Comparison of ENCODE assay signal across 8 cellular contexts in the genomic region with DNA sequence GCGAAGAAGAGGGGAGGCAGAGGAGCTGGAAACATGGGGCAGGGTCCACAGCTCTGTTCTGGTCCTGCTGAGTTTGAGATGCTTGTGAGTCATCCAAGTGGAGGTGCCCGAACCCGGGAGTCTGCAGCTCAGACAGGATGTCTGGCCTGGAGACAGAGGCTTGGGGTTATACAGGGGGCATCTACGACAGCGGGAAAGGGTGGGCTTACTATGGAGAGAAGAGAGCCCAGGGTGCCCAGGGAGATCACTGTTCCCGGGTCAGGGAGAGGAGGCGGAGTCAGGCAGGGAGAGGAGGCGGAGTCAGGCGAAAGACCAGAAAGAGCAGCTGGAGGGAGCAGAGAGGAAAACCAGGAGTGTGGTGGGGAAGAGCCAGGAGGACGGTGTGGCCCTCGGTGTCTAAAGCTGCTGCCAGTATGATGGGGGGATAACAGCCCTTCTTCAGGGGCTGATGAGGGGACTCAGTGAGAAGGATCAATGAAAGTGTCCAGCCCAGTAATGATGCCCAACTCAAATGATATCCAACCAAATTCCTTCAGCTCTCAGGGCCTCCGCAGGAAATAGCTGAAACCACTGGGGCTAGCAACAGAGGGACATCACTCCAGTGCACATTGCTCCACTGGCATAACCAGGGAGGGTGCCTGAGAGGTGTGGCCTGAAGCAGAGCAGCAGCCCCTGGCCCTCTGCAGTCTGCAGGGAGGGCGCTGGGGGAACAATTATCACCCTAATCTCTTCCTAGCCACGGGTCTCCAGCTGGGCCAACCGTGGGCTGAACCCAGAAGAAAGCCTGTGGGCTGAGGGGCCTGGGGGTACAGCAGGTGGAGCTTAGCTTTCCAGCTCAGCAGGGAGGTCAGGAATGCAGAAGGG. TPM values are rescaled to one million over a fixed set of nuclear protein-coding genes. Genes with fewer than 3 reads are reported as not detected.
DNase-seq lines count a peak whose midpoint lies in the region; ATAC-seq, FAIRE-seq and TF ChIP-seq lines count a peak whose summit lies in the region.

No MANE protein-coding gene starts in this region.

- H3F3A ChIP-seq in PC-3 (ENCODE audit: low read length, unreplicated experiment), result peaks cover 12% of the 10 kb centered on the region

- H3K27me3 ChIP-seq in PC-3 (ENCODE audit: low read length) (no peaks in the 10 kb centered on the region), H1 (replicated peaks in 1 of 4; ENCODE audit: control insufficient read depth in 3 of 4, extremely low read depth in 1 of 4, insufficient read depth in 3 of 4, low read length in 3 of 4) (peaks cover 0 to 17% (median 14%) of the 10 kb centered on the region in 4 experiments; a peak in 5 of 7 replicates), spleen (replicated peaks in 1 of 7) (peaks cover 0 to 18% (median 0%) of the 10 kb centered on the region in 7 donors)

- H3K79me2 ChIP-seq in PC-3 (ENCODE audit: low read length), result peaks cover 13% of the 10 kb centered on the region
- H3K79me2 ChIP-seq in H1 (ENCODE audit: control insufficient read depth in 1 of 2, insufficient read depth in 2 of 2, low read length in 2 of 2), result no peaks in the 10 kb centered on the region

- H2AFZ ChIP-seq in PC-3 (ENCODE audit: low read length) (peak overlapping the region; percentile 20; the same call in 1 of the 2 replicates), H1 (ENCODE audit: low read length) (peak overlapping the region; percentile 58)

- TF ChIP-seq EP300 in H1 (IDR thresholded peaks at IDR 0.05; ENCODE audit: borderline replicate concordance in 1 of 2, low read depth in 2 of 2, low read length in 2 of 2), result no peak

- H3K4me3 ChIP-seq in PC-3 (ENCODE audit: low read length) (peak overlapping the region; percentile 28; the same call in 1 of the 2 replicates), H1 (ENCODE audit: extremely low read depth in 1 of 4, insufficient read depth in 2 of 4, low read depth in 3 of 4, low read length in 4 of 4) (peak overlapping the region in 1 of 4 experiments; percentile 7; a peak in 3 of 8 replicates), spleen (no peak overlapping the region)

- peak overlapping the region in 6 of 10 donors; percentile 18 to 74 (median 32) for H3K4me3 Mint-ChIP-seq in naive thymus-derived CD8-positive, alpha-beta T cell

- peak overlapping the region; percentile 68; the same call in 1 of the 2 replicates for H2BK12ac ChIP-seq in H1 (ENCODE audit: low read depth, low read length)

- peak; percentile 56 for DNase-seq in PC-3
- peak in 1 of 2 experiments; percentile 83 for DNase-seq in H1 (ENCODE audit: low read depth in 1 of 2, low spot score in 2 of 2)
- DNase-seq in naive thymus-derived CD8-positive, alpha-beta T cell, result no peak
- DNase-seq in activated CD8-positive, alpha-beta memory T cell treated with anti-CD3 and anti-CD28 coated beads for 24 hours, result no peak
- no peak for DNase-seq in activated CD4-positive, CD25-positive, alpha-beta regulatory T cell treated with anti-CD3 and anti-CD28 coated beads, Interleukin-2, amount 50 U/mL, for 72 hours
- no peak for DNase-seq in spleen

- H3K4me1 ChIP-seq in ES-I3 (ENCODE audit: insufficient read depth, low read length) (peaks cover 32% of the 10 kb centered on the region), PC-3 (ENCODE audit: insufficient read depth, low read length) (peaks cover 52% of the 10 kb centered on the region), H1 (replicated peaks in 1 of 4; ENCODE audit: control insufficient read depth in 3 of 4, insufficient read depth in 4 of 4, low read length in 3 of 4) (peaks cover 0 to 31% (median 23%) of the 10 kb centered on the region in 4 experiments; a peak in 6 of 7 replicates), spleen (peaks cover 29 to 77% (median 59%) of the 10 kb centered on the region in 6 donors)

- TF ChIP-seq POLR2A in H1 (IDR thresholded peaks at IDR 0.05; ENCODE audit: control extremely low read depth in 1 of 2, low read depth in 2 of 2, low read length in 2 of 2) (0 out of 3 replicates have a peak, but pooled peaks of 1 of the 2 experiments have one; percentile 29), spleen (IDR thresholded peaks at IDR 0.05) (no peak)

- H4K91ac ChIP-seq in H1 (replicated peaks; ENCODE audit: insufficient read length, low read length), result peak overlapping the region; percentile 87

- no peak overlapping the region; the same call in 1 of the 2 replicates for H4K8ac ChIP-seq in H1 (ENCODE audit: extremely low read depth, insufficient read depth, low read length)

- no peaks in the 10 kb centered on the region for H3K9me3 ChIP-seq in ES-I3 (ENCODE audit: control insufficient read depth, insufficient read depth, low read length)
- H3K9me3 ChIP-seq in PC-3 (ENCODE audit: low read length), result no peaks in the 10 kb centered on the region
- no peaks in the 10 kb centered on the region for H3K9me3 ChIP-seq in H1 (ENCODE audit: insufficient read depth in 2 of 2, low read depth in 1 of 2, low read length in 1 of 2)
- H3K9me3 ChIP-seq in spleen, result no peaks in the 10 kb centered on the region

- peak overlapping the region; percentile 19 for H3K4ac ChIP-seq in H1 (replicated peaks; ENCODE audit: insufficient read length, low read depth, low read length)

- peak overlapping the region; percentile 79 for H3K56ac ChIP-seq in H1 (replicated peaks; ENCODE audit: insufficient read length, low read depth, low read length)

- H3K9me2 ChIP-seq in PC-3 (replicated peaks; ENCODE audit: low read length), result no peaks in the 10 kb centered on the region

- H3K4me2 ChIP-seq in PC-3 (ENCODE audit: low read length) (peak overlapping the region; percentile 81), H1 (ENCODE audit: insufficient read depth in 1 of 2, low read depth in 2 of 2, low read length in 2 of 2) (peak overlapping the region; percentile 53 to 83)

- 0 out of 2 replicates have a peak overlapping the region, but pooled peaks have one; percentile 72 for H2BK20ac ChIP-seq in H1 (ENCODE audit: low read length)

- H3K9me3 Mint-ChIP-seq in naive thymus-derived CD8-positive, alpha-beta T cell, result no peaks in the 10 kb centered on the region

- no peak for TF ChIP-seq RAD21 in H1 (IDR thresholded peaks at IDR 0.05 in 1 of 2, conservative IDR thresholded peaks at IDR 0.05 in 1 of 2; ENCODE audit: low read depth in 2 of 2, low read length in 2 of 2)

- no peak overlapping the region for H3K23ac ChIP-seq in H1 (ENCODE audit: insufficient read length)

- no peaks in the 10 kb centered on the region for H3K79me1 ChIP-seq in H1 (ENCODE audit: low read depth, low read length)

- intact Hi-C loops in PC-3 (cut with micrococcal nuclease) (loop anchor here (1.0 kb wide), 1 partner anchor 10 kb away; the partner anchor contains the start of gene ZNRD2), spleen (cut with DNase I; ENCODE audit: low total_unique reads) (no loop called here)

- ATAC-seq in PC-3 (peak; percentile 3; the same call in 1 of the 2 replicates), GM21367 (IDR thresholded peaks at IDR 0.05; ENCODE audit: unreplicated experiment) (no peak)
- ATAC-seq in naive thymus-derived CD8-positive, alpha-beta T cell, result no peak

- CTCF ChIA-PET in PC-3 (lab: Charles Lee) (interaction anchor here (1.0 to 1.7 kb wide), 5 partner anchors 9 to 36 kb away, joined by 3 to 12 read pairs (median 6); partner anchors contain the start of genes FAM89B, SCYL1 and ZNRD2), H1 (lab: Charles Lee; ENCODE audit: partially characterized antibody) (interaction anchor here (0.5 to 16.3 kb wide), 13 partner anchors 8 to 449 kb away, joined by 3 to 284 read pairs (median 3); partner anchors contain the start of genes FAM89B and ZNRD2)

- WGBS in H1 (ENCODE audit: extremely low coverage in 1 of 2, insufficient coverage in 1 of 2, insufficient read length in 1 of 2, insufficient replicate concordance in 2 of 2, low coverage in 1 of 2, low lambda C conversion rate in 2 of 2, missing lambda C conversion rate in 1 of 2), 2 experiments, result 29% methylated on average over 15 of the region's 15 CpGs; no CpG with 5 or more reads in 1 of the 2 experiments
- WGBS in spleen, 5 donors, result 52 to 55% (median 55%) methylated on average over 15 of the region's 15 CpGs

- no peak for FAIRE-seq in H1 (lab: Jason Lieb, UNC)

- peaks cover 4% of the 10 kb centered on the region; the same call in 1 of the 2 replicates for H3K23me2 ChIP-seq in H1 (ENCODE audit: low read depth, low read length)

- peak overlapping the region; percentile 91 for H3K27ac ChIP-seq in PC-3 (ENCODE audit: low read length)
- H3K27ac ChIP-seq in H1 (ENCODE audit: low read depth, low read length), result no peak overlapping the region
- H3K27ac ChIP-seq in spleen, result peak overlapping the region in 4 of 8 donors; percentile 1 to 91 (median 88)

- peak overlapping the region; percentile 81 for H2BK15ac ChIP-seq in H1 (ENCODE audit: low read length)

- H4K20me1 ChIP-seq in PC-3 (ENCODE audit: low read length) (no peaks in the 10 kb centered on the region), H1 (replicated peaks in 1 of 2; ENCODE audit: control insufficient read depth in 1 of 2, insufficient read depth in 2 of 2, low read length in 2 of 2) (no peaks in the 10 kb centered on the region)

- H3K18ac ChIP-seq in H1 (ENCODE audit: extremely low read depth, low read length), result peak overlapping the region; percentile 79

- peak overlapping the region in 9 of 10 donors; percentile 44 to 92 (median 80) for H3K27ac Mint-ChIP-seq in naive thymus-derived CD8-positive, alpha-beta T cell

- H3K9ac ChIP-seq in ES-I3 (ENCODE audit: low read depth, low read length), result peak overlapping the region; percentile 3; the same call in 1 of the 2 replicates
- H3K9ac ChIP-seq in PC-3 (ENCODE audit: low read length), result peak overlapping the region; percentile 58
- peak overlapping the region in 1 of 4 experiments; percentile 39; a peak in 1 of 7 replicates for H3K9ac ChIP-seq in H1 (replicated peaks in 1 of 4; ENCODE audit: extremely low read depth in 1 of 4, low read depth in 3 of 4, low read length in 3 of 4)

- no peaks in the 10 kb centered on the region for H3K36me3 Mint-ChIP-seq in naive thymus-derived CD8-positive, alpha-beta T cell

- peaks cover 26 to 64% (median 61%) of the 10 kb centered on the region in 4 donors for H3K4me1 Mint-ChIP-seq in naive thymus-derived CD8-positive, alpha-beta T cell

- H4K5ac ChIP-seq in H1 (ENCODE audit: insufficient read length, low read depth, low read length), result peak overlapping the region; percentile 47

- BruUV-seq in PC-3 (replicated peaks; lab: Mats Ljungman, UMichigan), result no TSS peak

- peak overlapping the region; percentile 47 for H2BK120ac ChIP-seq in H1 (replicated peaks; ENCODE audit: low read depth, low read length)

- no peak overlapping the region for H3K14ac ChIP-seq in H1 (ENCODE audit: insufficient read length)

- peak overlapping the region; percentile 52; the same call in 1 of the 2 replicates for H2BK5ac ChIP-seq in H1 (ENCODE audit: low read depth, low read length)

- no peaks in the 10 kb centered on the region for H3K27me3 Mint-ChIP-seq in naive thymus-derived CD8-positive, alpha-beta T cell

- no peaks in the 10 kb centered on the region for H3K36me3 ChIP-seq in ES-I3 (ENCODE audit: insufficient read depth, low read length)
- no peaks in the 10 kb centered on the region for H3K36me3 ChIP-seq in PC-3 (ENCODE audit: low read depth, low read length)
- H3K36me3 ChIP-seq in H1 (ENCODE audit: control insufficient read depth in 2 of 4, insufficient read depth in 4 of 4, low read length in 3 of 4), result no peaks in the 10 kb centered on the region
- H3K36me3 ChIP-seq in spleen, result no peaks in the 10 kb centered on the region

- POLR2A ChIA-PET in PC-3 (lab: Charles Lee; ENCODE audit: unreplicated experiment) (no interaction called here), H1 (lab: Charles Lee; ENCODE audit: partially characterized antibody) (interaction anchor here (0.6 to 4.2 kb wide), 16 partner anchors 9 to 142 kb away, joined by 3 to 29 read pairs (median 5); partner anchors contain the start of genes FAM89B, MALAT1, PCNX3 and ZNRD2)
- POLR2A ChIA-PET in naive thymus-derived CD8-positive, alpha-beta T cell (lab: Charles Lee), result interaction anchor here (1.1 to 6.3 kb wide), 11 partner anchors 9 to 144 kb away, joined by 3 to 67 read pairs (median 5); partner anchors contain the start of genes FAM89B, MALAT1, RELA and ZNRD2

- no peak for TF ChIP-seq CTCF in PC-3 (conservative IDR thresholded peaks at IDR 0.05; ENCODE audit: low read depth, low read length)
- TF ChIP-seq CTCF in H1 (IDR thresholded peaks at IDR 0.05; ENCODE audit: control extremely low read depth in 1 of 3, insufficient read depth in 1 of 3, low read depth in 1 of 3, low read length in 3 of 3), result no peak
- TF ChIP-seq CTCF in spleen (IDR thresholded peaks at IDR 0.05 in 8 of 11, conservative IDR thresholded peaks at IDR 0.05 in 3 of 11), result no peak

- H2AK5ac ChIP-seq in H1 (ENCODE audit: low read depth, low read length), result peak overlapping the region; percentile 47

RNA-seq across cellular contexts. Expression of gene LTBP3, which starts 2.6 kb away (rescaled TPM):
- total RNA-seq in PC-3 (2014; rRNA removed) (197 and 233 TPM in 2 replicates), spleen (100 to 1,000 TPM in 2 of 7 donors, 10 to 100 TPM in 5; 81.6 to 137 (median 95.8) TPM)
- 12.8 and 15.3 TPM in 2 replicates for total RNA-seq in H1 (2021; fragmentation: NEBNext Ultra II Directional; extraction: Animal tissue kit (Norgen Biotek cat#: 25700))
- polyA plus RNA-seq in H1 (2011; rRNA removed) (17.8 and 25.2 TPM in 2 replicates), spleen (10 to 100 TPM; 20.6 to 57.0 (median 27.6) TPM)
- 16.0 TPM for polyA plus RNA-seq in H1 (2011; cell fraction: cytosol; rRNA removed)
- 71.4 TPM for polyA plus RNA-seq in H1 (2011; cell fraction: nucleus; rRNA removed)
- polyA plus RNA-seq in H1 (2012, experiment 1 of 2), result 7.7 to 16.8 TPM (median 14.8 TPM) in 4 replicates
- polyA plus RNA-seq in H1 (2012, experiment 2 of 2), result 7.9 TPM
- 19.0 TPM for polyA plus RNA-seq in H1 (2013, experiment 1 of 2)
- polyA plus RNA-seq in H1 (2013, experiment 2 of 2), result 16.9 TPM
- 2.7 and 4.8 TPM in 2 replicates for polyA minus RNA-seq in H1 (2011; rRNA and poly(A)+ RNA removed)
- polyA minus RNA-seq in H1 (2011; cell fraction: cytosol; rRNA and poly(A)+ RNA removed), result 10.1 TPM
- 15.4 TPM for polyA minus RNA-seq in H1 (2011; cell fraction: nucleus; rRNA and poly(A)+ RNA removed)
- 100 to 1,000 TPM; 258 to 261 TPM for total RNA-seq in naive thymus-derived CD8-positive, alpha-beta T cell
- 10 to 100 TPM in 2 of 3 donors, 1 to 10 TPM in 1; 7.3 to 35.0 (median 18.9) TPM for polyA plus RNA-seq in naive thymus-derived CD8-positive, alpha-beta T cell

RNA-seq across cellular contexts. Expression of gene ZNRD2, which starts 9.5 kb away (rescaled TPM):
- total RNA-seq in PC-3 (2014; rRNA removed) (126 and 206 TPM in 2 replicates), spleen (10 to 100 TPM; 20.9 to 68.8 (median 34.4) TPM)
- total RNA-seq in H1 (2021; fragmentation: NEBNext Ultra II Directional; extraction: Animal tissue kit (Norgen Biotek cat#: 25700)), result 53.4 and 56.1 TPM in 2 replicates
- polyA plus RNA-seq in H1 (2011; rRNA removed) (125 and 148 TPM in 2 replicates), spleen (10 to 100 TPM; 32.6 to 49.5 (median 42.5) TPM)
- 91.1 TPM for polyA plus RNA-seq in H1 (2011; cell fraction: cytosol; rRNA removed)
- 91.2 TPM for polyA plus RNA-seq in H1 (2011; cell fraction: nucleus; rRNA removed)
- polyA plus RNA-seq in H1 (2012, experiment 1 of 2), result 84.9 to 91.1 TPM (median 88.1 TPM) in 4 replicates
- 128 TPM for polyA plus RNA-seq in H1 (2012, experiment 2 of 2)
- polyA plus RNA-seq in H1 (2013, experiment 1 of 2), result 85.3 TPM
- 89.8 TPM for polyA plus RNA-seq in H1 (2013, experiment 2 of 2)
- polyA minus RNA-seq in H1 (2011; rRNA and poly(A)+ RNA removed), result 11.7 and 17.5 TPM in 2 replicates
- 25.8 TPM for polyA minus RNA-seq in H1 (2011; cell fraction: cytosol; rRNA and poly(A)+ RNA removed)
- polyA minus RNA-seq in H1 (2011; cell fraction: nucleus; rRNA and poly(A)+ RNA removed), result 52.9 TPM
- 10 to 100 TPM; 31.5 to 32.7 TPM for total RNA-seq in naive thymus-derived CD8-positive, alpha-beta T cell
- polyA plus RNA-seq in naive thymus-derived CD8-positive, alpha-beta T cell, result 10 to 100 TPM; 62.9 to 86.3 (median 80.1) TPM

RNA-seq across cellular contexts. Expression of gene FAM89B, which starts 11.6 kb away (rescaled TPM):
- total RNA-seq in PC-3 (2014; rRNA removed), result 76.3 and 87.7 TPM in 2 replicates
- 15.8 and 17.6 TPM in 2 replicates for total RNA-seq in H1 (2021; fragmentation: NEBNext Ultra II Directional; extraction: Animal tissue kit (Norgen Biotek cat#: 25700))
- 32.4 and 39.2 TPM in 2 replicates for polyA plus RNA-seq in H1 (2011; rRNA removed)
- polyA plus RNA-seq in H1 (2011; cell fraction: cytosol; rRNA removed), result 21.2 TPM
- polyA plus RNA-seq in H1 (2011; cell fraction: nucleus; rRNA removed), result 30.1 TPM
- polyA plus RNA-seq in H1 (2012, experiment 1 of 2), result 11.0 to 14.3 TPM (median 11.7 TPM) in 4 replicates
- 14.5 TPM for polyA plus RNA-seq in H1 (2012, experiment 2 of 2)
- polyA plus RNA-seq in H1 (2013, experiment 1 of 2), result 16.9 TPM
- 17.1 TPM for polyA plus RNA-seq in H1 (2013, experiment 2 of 2)
- polyA minus RNA-seq in H1 (2011; rRNA and poly(A)+ RNA removed), result 5.8 and 6.0 TPM in 2 replicates
- polyA minus RNA-seq in H1 (2011; cell fraction: cytosol; rRNA and poly(A)+ RNA removed), result 6.2 TPM
- polyA minus RNA-seq in H1 (2011; cell fraction: nucleus; rRNA and poly(A)+ RNA removed), result 17.7 TPM
- 10 to 100 TPM; 39.3 to 42.1 TPM for total RNA-seq in naive thymus-derived CD8-positive, alpha-beta T cell
- polyA plus RNA-seq in naive thymus-derived CD8-positive, alpha-beta T cell, result 100 to 1,000 TPM in 2 of 3 donors, 10 to 100 TPM in 1; 70.9 to 122 (median 101) TPM
- 10 to 100 TPM; 34.5 to 59.0 (median 48.4) TPM for total RNA-seq in spleen
- polyA plus RNA-seq in spleen, result 10 to 100 TPM; 43.0 to 66.1 (median 50.1) TPM

RNA-seq across cellular contexts. Expression of gene EHBP1L1, which starts 15.1 kb away (rescaled TPM):
- 126 and 200 TPM in 2 replicates for total RNA-seq in PC-3 (2014; rRNA removed)
- 6.6 and 7.9 TPM in 2 replicates for total RNA-seq in H1 (2021; fragmentation: NEBNext Ultra II Directional; extraction: Animal tissue kit (Norgen Biotek cat#: 25700))
- polyA plus RNA-seq in H1 (2011; rRNA removed), result 4.3 and 6.2 TPM in 2 replicates
- polyA plus RNA-seq in H1 (2011; cell fraction: cytosol; rRNA removed), result 7.3 TPM
- 21.8 TPM for polyA plus RNA-seq in H1 (2011; cell fraction: nucleus; rRNA removed)
- 4.6 to 6.7 TPM (median 5.1 TPM) in 4 replicates for polyA plus RNA-seq in H1 (2012, experiment 1 of 2)
- polyA plus RNA-seq in H1 (2012, experiment 2 of 2), result 1.2 TPM
- polyA plus RNA-seq in H1 (2013, experiment 1 of 2), result 6.2 TPM
- polyA plus RNA-seq in H1 (2013, experiment 2 of 2), result 5.6 TPM
- 1.8 and 1.9 TPM in 2 replicates for polyA minus RNA-seq in H1 (2011; rRNA and poly(A)+ RNA removed)
- polyA minus RNA-seq in H1 (2011; cell fraction: cytosol; rRNA and poly(A)+ RNA removed), result 3.4 TPM
- 3.8 TPM for polyA minus RNA-seq in H1 (2011; cell fraction: nucleus; rRNA and poly(A)+ RNA removed)
- 100 to 1,000 TPM; 101 to 108 TPM for total RNA-seq in naive thymus-derived CD8-positive, alpha-beta T cell
- polyA plus RNA-seq in naive thymus-derived CD8-positive, alpha-beta T cell, result 10 to 100 TPM; 10.8 to 19.8 (median 11.5) TPM
- 100 to 1,000 TPM; 151 to 365 (median 242) TPM for total RNA-seq in spleen
- 100 to 1,000 TPM in 2 of 3 donors, 10 to 100 TPM in 1; 44.3 to 174 (median 116) TPM for polyA plus RNA-seq in spleen

RNA-seq across cellular contexts. Expression of gene KCNK7, which starts 34.8 kb away (rescaled TPM):
- total RNA-seq in PC-3 (2014; rRNA removed) (0.58 and 0.69 TPM in 2 replicates), spleen (1 to 10 TPM in 4 of 7 donors, under 1 TPM in 3; 0.63 to 3.2 (median 1.1) TPM)
- total RNA-seq in H1 (2021; fragmentation: NEBNext Ultra II Directional; extraction: Animal tissue kit (Norgen Biotek cat#: 25700)), result 0.42 and 1.0 TPM in 2 replicates
- polyA plus RNA-seq in H1 (2011; rRNA removed) (0.74 and 1.4 TPM in 2 replicates), spleen (1 to 10 TPM; 1.9 to 6.2 (median 2.9) TPM)
- 0.71 TPM for polyA plus RNA-seq in H1 (2011; cell fraction: cytosol; rRNA removed)
- 1.4 TPM for polyA plus RNA-seq in H1 (2011; cell fraction: nucleus; rRNA removed)
- polyA plus RNA-seq in H1 (2012, experiment 1 of 2), result 0.32 to 1.1 TPM (median 0.65 TPM) in 3 of 4 replicates, not detected in the other
- not detected for polyA plus RNA-seq in H1 (2012, experiment 2 of 2)
- polyA plus RNA-seq in H1 (2013, experiment 1 of 2), result 0.18 TPM
- 0.24 TPM for polyA plus RNA-seq in H1 (2013, experiment 2 of 2)
- polyA minus RNA-seq in H1 (2011; rRNA and poly(A)+ RNA removed), result 0.19 and 0.71 TPM in 2 replicates
- not detected for polyA minus RNA-seq in H1 (2011; cell fraction: cytosol; rRNA and poly(A)+ RNA removed)
- polyA minus RNA-seq in H1 (2011; cell fraction: nucleus; rRNA and poly(A)+ RNA removed), result 1.1 TPM
- total RNA-seq in naive thymus-derived CD8-positive, alpha-beta T cell, result 1 to 10 TPM; 2.4 to 5.0 TPM
- polyA plus RNA-seq in naive thymus-derived CD8-positive, alpha-beta T cell, result under 1 TPM in 1 of 3 donors, not detected in 2; 0.34 TPM
